ENCODE assay signal across 26 cellular contexts in genomic region chr13:65310663-65311328, GRCh38.
"Had no signal": no experiment of that assay in that cellular context is flagged by ENCODE, and none has a peak within 500 bp of the region (broad histone marks: within the 10 kb centered on the region; RNA-seq: fewer than 3 reads in every experiment).

No MANE protein-coding gene starts in this region.

- DNase-seq: glutamatergic neuron; hypothalamus; immature natural killer cell; left ventricle myocardium inferior; lower lobe of right lung; mammary epithelial cell; mesenchymal stem cell; naive B cell; natural killer cell; nephron progenitor cell; nucleus accumbens; psoas muscle; right lobe of liver; stimulated activated CD4-positive, alpha-beta T cell treated with anti-CD3 and anti-CD28 coated beads, Interleukin-15, amount 100 ng/mL, for 24 hours; stimulated activated CD4-positive, alpha-beta T cell treated with anti-CD3 and anti-CD28 coated beads, Interleukin-2, amount 100 ng/mL, for 24 hours; stimulated activated CD4-positive, alpha-beta T cell treated with anti-CD3 and anti-CD28 coated beads, Interleukin-4, amount 100 ng/mL, for 1 hour; stimulated activated naive B cell treated with anti-CD40 and anti-IgM and Interleukin-4, amounts not matched to agents 10 μg/mL and 1 μg/mL and 100 μg/mL, for 72 hours; stimulated activated naive CD8-positive, alpha-beta T cell treated with anti-CD3 and anti-CD28 coated beads, Interleukin-15, Interleukin-2, amounts not matched to agents 100 U/mL and 50 U/mL, for 24 hours; stomach; testis; thyroid gland; transverse colon had no signal

- H3K27ac ChIP-seq: heart left ventricle, left ventricle myocardium inferior, lower lobe of right lung, pancreas, psoas muscle, right lobe of liver, stomach, testis, thyroid gland, transverse colon, upper lobe of left lung had no signal

- H3K4me3 Mint-ChIP-seq: immature natural killer cell; naive B cell; natural killer cell; nephron progenitor cell; stimulated activated naive B cell treated with anti-CD40 and anti-IgM and Interleukin-4, amounts not matched to agents 10 μg/mL and 1 μg/mL and 100 μg/mL, for 72 hours had no signal

- H3K4me1 ChIP-seq: heart left ventricle, left ventricle myocardium inferior, lower lobe of right lung, pancreas, psoas muscle, right lobe of liver, stomach, testis, thyroid gland, transverse colon, upper lobe of left lung had no signal

- H3K27me3 Mint-ChIP-seq: naive B cell; stimulated activated naive B cell treated with anti-CD40 and anti-IgM and Interleukin-4, amounts not matched to agents 10 μg/mL and 1 μg/mL and 100 μg/mL, for 72 hours had no signal

- H3K27ac Mint-ChIP-seq: immature natural killer cell; naive B cell; natural killer cell; nephron progenitor cell; stimulated activated naive B cell treated with anti-CD40 and anti-IgM and Interleukin-4, amounts not matched to agents 10 μg/mL and 1 μg/mL and 100 μg/mL, for 72 hours had no signal

- H3K9me3 ChIP-seq: pancreas, right lobe of liver, testis, thyroid gland, transverse colon had no signal

- H3K4me1 Mint-ChIP-seq: immature natural killer cell; naive B cell; natural killer cell; nephron progenitor cell; stimulated activated naive B cell treated with anti-CD40 and anti-IgM and Interleukin-4, amounts not matched to agents 10 μg/mL and 1 μg/mL and 100 μg/mL, for 72 hours had no signal

- H3K36me3 Mint-ChIP-seq: naive B cell had no signal

- H3K27me3 ChIP-seq: heart left ventricle, pancreas, right lobe of liver, stomach, testis, thyroid gland, transverse colon, upper lobe of left lung had no signal

- H3K4me3 ChIP-seq: heart left ventricle, left ventricle myocardium inferior, lower lobe of right lung, pancreas, psoas muscle, right lobe of liver, smooth muscle cell, stomach, testis, thyroid gland, transverse colon, upper lobe of left lung had no signal

- H3K36me3 ChIP-seq: heart left ventricle, left ventricle myocardium inferior, lower lobe of right lung, pancreas, right lobe of liver, stomach, thyroid gland, transverse colon, upper lobe of left lung had no signal
